In the genomic region with DNA sequence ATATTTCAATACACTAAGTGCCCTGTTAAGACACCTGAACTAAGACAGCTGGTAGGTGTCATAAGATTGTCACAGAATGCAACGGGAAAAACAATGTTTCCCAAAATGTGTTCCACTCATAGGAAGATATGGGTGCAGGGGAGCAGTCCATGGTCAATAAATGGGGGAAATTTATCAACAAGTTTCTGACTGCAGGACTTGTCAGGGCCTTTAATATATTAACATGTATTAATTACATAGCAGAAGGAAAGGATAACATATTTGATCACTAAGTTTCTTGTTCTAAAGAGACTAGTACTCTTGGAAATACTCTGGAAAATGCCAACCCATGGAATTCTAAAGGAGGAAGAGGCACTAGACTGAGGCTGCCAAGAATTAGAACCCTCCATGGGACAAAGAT, we compare ENCODE assay signal across 43 cellular contexts. TPM values are rescaled to one million over a fixed set of nuclear protein-coding genes. Genes with fewer than 3 reads are reported as not detected.
"Had no signal": no experiment of that assay in that cellular context is flagged by ENCODE, and none has a peak within 500 bp of the region (broad histone marks: within the 10 kb centered on the region; RNA-seq: fewer than 3 reads in every experiment).

No MANE protein-coding gene starts in this region.

- H3K27me3 ChIP-seq: adrenal gland, ascending aorta, body of pancreas, brain microvascular endothelial cell, breast epithelium, cardiac muscle cell had no signal

- FAIRE-seq: astrocyte, bronchial epithelial cell had no signal

- H3K9me3 ChIP-seq: adrenal gland, ascending aorta, body of pancreas, breast epithelium had no signal

- H3K36me3 ChIP-seq: adrenal gland, ascending aorta, brain microvascular endothelial cell, breast epithelium, cardiac muscle cell had no signal

- H3K36me3 Mint-ChIP-seq: activated naive CD4-positive, alpha-beta T cell treated with anti-CD3 and anti-CD28 coated beads, Interleukin-2, amount 10 ng/mL, durations not matched to agents 7 days and 5 days; activated naive CD4-positive, alpha-beta T cell treated with anti-CD3 and anti-CD28 coated beads, Interleukin-2, amount 50 U/mL, for 24 hours; activated naive CD4-positive, alpha-beta T cell treated with anti-CD3 and anti-CD28 coated beads, Interleukin-2, amount 50 U/mL, for 72 hours; activated naive CD8-positive, alpha-beta T cell; activated naive CD8-positive, alpha-beta T cell treated with anti-CD3 and anti-CD28 coated beads for 36 hours; activated naive CD8-positive, alpha-beta T cell treated with anti-CD3 and anti-CD28 coated beads, Interleukin-2, amount 10 ng/mL, durations not matched to agents 7 days and 5 days; brain had no signal

- H3K9me3 Mint-ChIP-seq: activated naive CD4-positive, alpha-beta T cell treated with anti-CD3 and anti-CD28 coated beads for 36 hours; activated naive CD4-positive, alpha-beta T cell treated with anti-CD3 and anti-CD28 coated beads, Interleukin-2, amount 10 ng/mL, durations not matched to agents 7 days and 5 days; activated naive CD4-positive, alpha-beta T cell treated with anti-CD3 and anti-CD28 coated beads, Interleukin-2, amount 50 U/mL, for 24 hours; activated naive CD4-positive, alpha-beta T cell treated with anti-CD3 and anti-CD28 coated beads, Interleukin-2, amount 50 U/mL, for 72 hours; activated naive CD8-positive, alpha-beta T cell treated with anti-CD3 and anti-CD28 coated beads for 36 hours; activated naive CD8-positive, alpha-beta T cell treated with anti-CD3 and anti-CD28 coated beads, Interleukin-2, amount 10 ng/mL, durations not matched to agents 7 days and 5 days; activated naive CD8-positive, alpha-beta T cell treated with anti-CD3 and anti-CD28 coated beads, Interleukin-2, amount 50 U/mL, for 24 hours; activated T-cell treated with anti-CD3 and anti-CD28 coated beads, Interleukin-2, amount 50 U/mL, for 24 hours; activated T-cell treated with anti-CD3 and anti-CD28 coated beads, Interleukin-2, amount 50 U/mL, for 4 hours; activated T-cell treated with anti-CD3 and anti-CD28 coated beads, Interleukin-2, amount 50 U/mL, for 72 hours; activated T-helper 1 cell treated with anti-CD3 and anti-CD28 coated beads, Interleukin-12 subunit alpha, Interleukin-12 subunit beta, Interleukin-2, Interleukin-4 antibody, amounts not matched to agents 30 ng/mL and 10 ng/mL and 1 ng/mL, durations not matched to agents 14 hours and 24 hours and 36 hours; activated T-helper 17 cell treated with anti-CD3 and anti-CD28 coated beads, Interleukin-2, amount 50 U/mL, for 72 hours; activated T-helper 2 cell treated with anti-CD3 and anti-CD28 coated beads, Interferon-gamma antibody, Interleukin-2, Interleukin-4, amounts not matched to agents 10 μg/mL and 5 μg/mL and 100 μg/mL, durations not matched to agents 14 hours and 24 hours and 36 hours; brain; central memory CD8-positive, alpha-beta T cell had no signal

- H3K4me1 ChIP-seq: adrenal gland, ascending aorta, body of pancreas, breast epithelium had no signal

- H3K4me1 Mint-ChIP-seq: activated naive CD4-positive, alpha-beta T cell treated with anti-CD3 and anti-CD28 coated beads, Interleukin-2, amount 10 ng/mL, durations not matched to agents 7 days and 5 days; activated naive CD4-positive, alpha-beta T cell treated with anti-CD3 and anti-CD28 coated beads, Interleukin-2, amount 50 U/mL, for 24 hours; activated naive CD8-positive, alpha-beta T cell treated with anti-CD3 and anti-CD28 coated beads for 36 hours; activated naive CD8-positive, alpha-beta T cell treated with anti-CD3 and anti-CD28 coated beads, Interleukin-2, amount 10 ng/mL, durations not matched to agents 7 days and 5 days; activated naive CD8-positive, alpha-beta T cell treated with anti-CD3 and anti-CD28 coated beads, Interleukin-2, amount 50 U/mL, for 24 hours; activated T-helper 17 cell treated with anti-CD3 and anti-CD28 coated beads, Interleukin-2, amount 50 U/mL, for 72 hours; brain; central memory CD8-positive, alpha-beta T cell had no signal

- H3K27ac ChIP-seq: adrenal gland, ascending aorta, body of pancreas, brain microvascular endothelial cell, breast epithelium, cardiac muscle cell had no signal

- H3K27ac Mint-ChIP-seq: activated naive CD4-positive, alpha-beta T cell treated with anti-CD3 and anti-CD28 coated beads for 36 hours; activated naive CD4-positive, alpha-beta T cell treated with anti-CD3 and anti-CD28 coated beads, Interleukin-2, amount 10 ng/mL, durations not matched to agents 7 days and 5 days; activated naive CD4-positive, alpha-beta T cell treated with anti-CD3 and anti-CD28 coated beads, Interleukin-2, amount 50 U/mL, for 24 hours; activated naive CD4-positive, alpha-beta T cell treated with anti-CD3 and anti-CD28 coated beads, Interleukin-2, amount 50 U/mL, for 72 hours; activated naive CD8-positive, alpha-beta T cell; activated naive CD8-positive, alpha-beta T cell treated with anti-CD3 and anti-CD28 coated beads for 36 hours; activated naive CD8-positive, alpha-beta T cell treated with anti-CD3 and anti-CD28 coated beads, Interleukin-2, amount 10 ng/mL, durations not matched to agents 7 days and 5 days; activated naive CD8-positive, alpha-beta T cell treated with anti-CD3 and anti-CD28 coated beads, Interleukin-2, amount 50 U/mL, for 24 hours; activated T-cell treated with anti-CD3 and anti-CD28 coated beads, Interleukin-2, amount 50 U/mL, for 24 hours; activated T-cell treated with anti-CD3 and anti-CD28 coated beads, Interleukin-2, amount 50 U/mL, for 72 hours; activated T-helper 1 cell treated with anti-CD3 and anti-CD28 coated beads, Interleukin-12 subunit alpha, Interleukin-12 subunit beta, Interleukin-2, Interleukin-4 antibody, amounts not matched to agents 30 ng/mL and 10 ng/mL and 1 ng/mL, durations not matched to agents 14 hours and 24 hours and 36 hours; activated T-helper 17 cell treated with anti-CD3 and anti-CD28 coated beads, Interleukin-2, amount 50 U/mL, for 72 hours; activated T-helper 2 cell treated with anti-CD3 and anti-CD28 coated beads, Interferon-gamma antibody, Interleukin-2, Interleukin-4, amounts not matched to agents 10 μg/mL and 5 μg/mL and 100 μg/mL, durations not matched to agents 14 hours and 24 hours and 36 hours; brain had no signal

- H3K4me3 ChIP-seq: adrenal gland, ascending aorta, body of pancreas, breast epithelium, cardiac muscle cell had no signal

- H3K4me3 Mint-ChIP-seq: activated naive CD4-positive, alpha-beta T cell treated with anti-CD3 and anti-CD28 coated beads for 36 hours; activated naive CD4-positive, alpha-beta T cell treated with anti-CD3 and anti-CD28 coated beads, Interleukin-2, amount 10 ng/mL, durations not matched to agents 7 days and 5 days; activated naive CD4-positive, alpha-beta T cell treated with anti-CD3 and anti-CD28 coated beads, Interleukin-2, amount 50 U/mL, for 24 hours; activated naive CD8-positive, alpha-beta T cell; activated naive CD8-positive, alpha-beta T cell treated with anti-CD3 and anti-CD28 coated beads for 36 hours; activated naive CD8-positive, alpha-beta T cell treated with anti-CD3 and anti-CD28 coated beads, Interleukin-2, amount 10 ng/mL, durations not matched to agents 7 days and 5 days; activated naive CD8-positive, alpha-beta T cell treated with anti-CD3 and anti-CD28 coated beads, Interleukin-2, amount 50 U/mL, for 24 hours; activated T-cell treated with anti-CD3 and anti-CD28 coated beads, Interleukin-2, amount 50 U/mL, for 24 hours; activated T-cell treated with anti-CD3 and anti-CD28 coated beads, Interleukin-2, amount 50 U/mL, for 4 hours; activated T-cell treated with anti-CD3 and anti-CD28 coated beads, Interleukin-2, amount 50 U/mL, for 72 hours; activated T-helper 1 cell treated with anti-CD3 and anti-CD28 coated beads, Interleukin-12 subunit alpha, Interleukin-12 subunit beta, Interleukin-2, Interleukin-4 antibody, amounts not matched to agents 30 ng/mL and 10 ng/mL and 1 ng/mL, durations not matched to agents 14 hours and 24 hours and 36 hours; activated T-helper 17 cell treated with anti-CD3 and anti-CD28 coated beads, Interleukin-2, amount 50 U/mL, for 72 hours; brain; central memory CD8-positive, alpha-beta T cell had no signal

- ATAC-seq: activated naive CD4-positive, alpha-beta T cell treated with anti-CD3 and anti-CD28 coated beads, Interleukin-2, amount 50 U/mL, for 72 hours; activated naive CD8-positive, alpha-beta T cell treated with anti-CD3 and anti-CD28 coated beads, Interleukin-2, amount 50 U/mL, for 24 hours; activated T-cell treated with anti-CD3 and anti-CD28 coated beads, Interleukin-2, amount 50 U/mL, for 4 hours; activated T-cell treated with anti-CD3 and anti-CD28 coated beads, Interleukin-2, amount 50 U/mL, for 72 hours; activated T-helper 17 cell treated with anti-CD3 and anti-CD28 coated beads, Interleukin-2, amount 50 U/mL, for 72 hours; body of pancreas had no signal

- DNase-seq: activated effector memory CD4-positive, alpha-beta T cell treated with Interleukin-2 at 50 U/mL for 16 hours; activated gamma-delta T cell; activated gamma-delta T cell treated with Interleukin-2 at 50 U/mL for 16 hours; activated naive CD4-positive, alpha-beta T cell; activated naive CD4-positive, alpha-beta T cell treated with anti-CD3 and anti-CD28 coated beads for 36 hours; activated naive CD4-positive, alpha-beta T cell treated with anti-CD3 and anti-CD28 coated beads, Interleukin-2, amount 10 ng/mL, durations not matched to agents 7 days and 5 days; activated naive CD4-positive, alpha-beta T cell treated with anti-CD3 and anti-CD28 coated beads, Interleukin-2, amount 50 U/mL, for 16 hours; activated naive CD4-positive, alpha-beta T cell treated with Interleukin-2 at 50 U/mL for 16 hours; activated naive CD8-positive, alpha-beta T cell treated with anti-CD3 and anti-CD28 coated beads for 36 hours; activated naive CD8-positive, alpha-beta T cell treated with anti-CD3 and anti-CD28 coated beads, Interleukin-2, amount 10 ng/mL, durations not matched to agents 7 days and 5 days; activated naive CD8-positive, alpha-beta T cell treated with anti-CD3 and anti-CD28 coated beads, Interleukin-2, amount 50 U/mL, for 24 hours; activated T-cell treated with anti-CD3 and anti-CD28 coated beads for 4 hours; activated T-cell treated with anti-CD3 and anti-CD28 coated beads, Interleukin-2, amount 50 U/mL, for 1 hour; activated T-cell treated with anti-CD3 and anti-CD28 coated beads, Interleukin-2, amount 50 U/mL, for 24 hours; activated T-cell treated with anti-CD3 and anti-CD28 coated beads, Interleukin-2, amount 50 U/mL, for 4 hours; activated T-cell treated with anti-CD3 and anti-CD28 coated beads, Interleukin-2, amount 50 U/mL, for 48 hours; activated T-cell treated with anti-CD3 and anti-CD28 coated beads, Interleukin-2, amount 50 U/mL, for 72 hours; adrenal gland; amniotic stem cell; amygdala; anterior cingulate cortex; body of pancreas; caudate nucleus; central memory CD4-positive, alpha-beta T cell; cerebellar nuclear complex had no signal

- H3K27me3 Mint-ChIP-seq: activated naive CD4-positive, alpha-beta T cell treated with anti-CD3 and anti-CD28 coated beads, Interleukin-2, amount 10 ng/mL, durations not matched to agents 7 days and 5 days; activated naive CD4-positive, alpha-beta T cell treated with anti-CD3 and anti-CD28 coated beads, Interleukin-2, amount 50 U/mL, for 24 hours; activated naive CD8-positive, alpha-beta T cell; activated naive CD8-positive, alpha-beta T cell treated with anti-CD3 and anti-CD28 coated beads for 36 hours; activated naive CD8-positive, alpha-beta T cell treated with anti-CD3 and anti-CD28 coated beads, Interleukin-2, amount 10 ng/mL, durations not matched to agents 7 days and 5 days; activated naive CD8-positive, alpha-beta T cell treated with anti-CD3 and anti-CD28 coated beads, Interleukin-2, amount 50 U/mL, for 24 hours; activated T-cell treated with anti-CD3 and anti-CD28 coated beads, Interleukin-2, amount 50 U/mL, for 24 hours; brain; central memory CD8-positive, alpha-beta T cell had no signal

RNA-seq across cellular contexts. Expression of a gene that starts 6.7 kb away (rescaled TPM):
- total RNA-seq: activated naive CD4-positive, alpha-beta T cell treated with anti-CD3 and anti-CD28 coated beads for 36 hours; activated naive CD4-positive, alpha-beta T cell treated with anti-CD3 and anti-CD28 coated beads, Interleukin-2, amount 50 U/mL, for 72 hours; activated naive CD8-positive, alpha-beta T cell treated with anti-CD3 and anti-CD28 coated beads for 36 hours; activated naive CD8-positive, alpha-beta T cell treated with anti-CD3 and anti-CD28 coated beads, Interleukin-2, amount 10 ng/mL, durations not matched to agents 7 days and 5 days; activated T-cell treated with anti-CD3 and anti-CD28 coated beads, Interleukin-2, amount 50 U/mL, for 4 hours; activated T-cell treated with anti-CD3 and anti-CD28 coated beads, Interleukin-2, amount 50 U/mL, for 72 hours; activated T-helper 1 cell treated with anti-CD3 and anti-CD28 coated beads, Interleukin-12 subunit alpha, Interleukin-12 subunit beta, Interleukin-2, Interleukin-4 antibody, amounts not matched to agents 30 ng/mL and 10 ng/mL and 1 ng/mL, durations not matched to agents 14 hours and 24 hours and 36 hours; activated T-helper 17 cell treated with anti-CD3 and anti-CD28 coated beads, Interleukin-2, amount 50 U/mL, for 72 hours; activated T-helper 2 cell treated with anti-CD3 and anti-CD28 coated beads, Interferon-gamma antibody, Interleukin-2, Interleukin-4, amounts not matched to agents 10 μg/mL and 5 μg/mL and 100 μg/mL, durations not matched to agents 14 hours and 24 hours and 36 hours; aorta; ascending aorta; astrocyte; body of pancreas; breast epithelium; bronchial epithelial cell; cardiac muscle cell; cardiac septum; cerebellum had no signal
- polyA plus RNA-seq: adipose tissue, adrenal gland, aorta, cardiac muscle cell had no signal

RNA-seq across cellular contexts. Expression of a gene that starts 29.2 kb away (rescaled TPM):
- total RNA-seq: activated naive CD8-positive, alpha-beta T cell treated with anti-CD3 and anti-CD28 coated beads, Interleukin-2, amount 10 ng/mL, durations not matched to agents 7 days and 5 days; activated T-helper 1 cell treated with anti-CD3 and anti-CD28 coated beads, Interleukin-12 subunit alpha, Interleukin-12 subunit beta, Interleukin-2, Interleukin-4 antibody, amounts not matched to agents 30 ng/mL and 10 ng/mL and 1 ng/mL, durations not matched to agents 14 hours and 24 hours and 36 hours; ascending aorta had no signal

RNA-seq across cellular contexts. Expression of a gene that starts 32.6 kb away (rescaled TPM):
- total RNA-seq: activated naive CD4-positive, alpha-beta T cell treated with anti-CD3 and anti-CD28 coated beads for 36 hours; activated naive CD4-positive, alpha-beta T cell treated with anti-CD3 and anti-CD28 coated beads, Interleukin-2, amount 50 U/mL, for 72 hours; activated naive CD8-positive, alpha-beta T cell treated with anti-CD3 and anti-CD28 coated beads for 36 hours; activated naive CD8-positive, alpha-beta T cell treated with anti-CD3 and anti-CD28 coated beads, Interleukin-2, amount 10 ng/mL, durations not matched to agents 7 days and 5 days; activated T-cell treated with anti-CD3 and anti-CD28 coated beads, Interleukin-2, amount 50 U/mL, for 4 hours; activated T-cell treated with anti-CD3 and anti-CD28 coated beads, Interleukin-2, amount 50 U/mL, for 72 hours; activated T-helper 1 cell treated with anti-CD3 and anti-CD28 coated beads, Interleukin-12 subunit alpha, Interleukin-12 subunit beta, Interleukin-2, Interleukin-4 antibody, amounts not matched to agents 30 ng/mL and 10 ng/mL and 1 ng/mL, durations not matched to agents 14 hours and 24 hours and 36 hours; activated T-helper 17 cell treated with anti-CD3 and anti-CD28 coated beads, Interleukin-2, amount 50 U/mL, for 72 hours; activated T-helper 2 cell treated with anti-CD3 and anti-CD28 coated beads, Interferon-gamma antibody, Interleukin-2, Interleukin-4, amounts not matched to agents 10 μg/mL and 5 μg/mL and 100 μg/mL, durations not matched to agents 14 hours and 24 hours and 36 hours; adrenal gland; aorta; astrocyte; body of pancreas; breast epithelium; bronchial epithelial cell; cardiac septum; cerebellum had no signal
- polyA plus RNA-seq: adipose tissue, adrenal gland, aorta had no signal

RNA-seq across cellular contexts. Expression of a gene that starts 54.9 kb away (rescaled TPM):
- total RNA-seq: bronchial epithelial cell had no signal
